11 cellular contexts compared by ENCODE assay signal in the genomic region with DNA sequence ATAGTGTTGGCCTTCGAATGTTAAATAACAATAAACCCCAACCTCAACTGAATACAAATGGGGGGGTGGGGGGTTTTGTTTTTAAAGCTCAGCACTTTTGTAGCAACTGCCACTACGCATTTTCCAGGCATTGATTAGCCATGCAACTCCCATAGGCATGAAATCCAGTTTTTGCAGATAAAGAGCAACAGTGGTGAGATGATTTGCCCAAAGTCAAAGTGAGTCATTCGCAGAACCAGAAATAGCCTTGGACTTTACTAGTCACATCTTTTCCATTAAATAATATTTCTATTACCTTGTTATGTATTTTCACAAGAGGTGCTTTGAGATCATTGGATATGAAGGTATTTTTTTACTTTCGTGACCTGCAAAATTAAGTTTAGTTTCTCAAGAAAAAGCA. TPM values are rescaled to one million over a fixed set of nuclear protein-coding genes. Genes with fewer than 3 reads are reported as not detected.
DNase-seq lines count a peak whose midpoint lies in the region; ATAC-seq and TF ChIP-seq lines count a peak whose summit lies in the region.
"Had no signal": no experiment of that assay in that cellular context is flagged by ENCODE, and none has a peak within 500 bp of the region (broad histone marks: within the 10 kb centered on the region; RNA-seq: fewer than 3 reads in every experiment).

No MANE protein-coding gene starts in this region.

- H3K9me3 ChIP-seq in A673 (ENCODE audit: low read depth, low read length, poor library complexity, severe bottlenecking) (no peaks in the 10 kb centered on the region), lower lobe of right lung (no peaks in the 10 kb centered on the region)

- H3K36me3 Mint-ChIP-seq in GM23338 (ENCODE audit: low read depth) = no peaks in the 10 kb centered on the region
- H3K36me3 Mint-ChIP-seq in activated naive CD8-positive, alpha-beta T cell treated with anti-CD3 and anti-CD28 coated beads, Interleukin-2, amount 50 U/mL, for 24 hours (ENCODE audit: low read depth) = peaks cover 2% of the 10 kb centered on the region

- CTCF ChIA-PET in A673 (lab: Charles Lee) = no interaction called here

- peak overlapping the region; percentile 89 for H3K4me3 Mint-ChIP-seq in GM23338
- H3K4me3 Mint-ChIP-seq in activated naive CD8-positive, alpha-beta T cell treated with anti-CD3 and anti-CD28 coated beads, Interleukin-2, amount 50 U/mL, for 24 hours = peak overlapping the region; percentile 43

- H3K27me3 ChIP-seq in A673 (replicated peaks; ENCODE audit: insufficient read depth, low read depth, low read length, poor library complexity) (no peaks in the 10 kb centered on the region), GM23338 (ENCODE audit: insufficient read depth) (no peaks in the 10 kb centered on the region), lower lobe of right lung (ENCODE audit: low read depth) (no peaks in the 10 kb centered on the region)

- no peaks in the 10 kb centered on the region for H3K9me2 ChIP-seq in GM23338 (ENCODE audit: insufficient read depth)

- TF ChIP-seq CTCF in A673 (conservative IDR thresholded peaks at IDR 0.05; ENCODE audit: low read depth, low read length) (0 out of 2 replicates have a peak, but pooled peaks have one; percentile 1), GM23338 (conservative IDR thresholded peaks at IDR 0.05; ENCODE audit: low read depth in 2 of 2) (no peak), lower lobe of right lung (IDR thresholded peaks at IDR 0.05) (no peak)

- H3K4me1 ChIP-seq in A673 (ENCODE audit: insufficient read depth, low read length, poor library complexity, severe bottlenecking) = peaks cover 25% of the 10 kb centered on the region
- H3K4me1 ChIP-seq in GM23338 (ENCODE audit: insufficient read depth) = peaks cover 18% of the 10 kb centered on the region
- H3K4me1 ChIP-seq in lower lobe of right lung = peaks cover 13% of the 10 kb centered on the region

- peaks cover 9% of the 10 kb centered on the region for H3K27me3 Mint-ChIP-seq in GM23338 (ENCODE audit: insufficient read depth, low read depth, poor library complexity)
- H3K27me3 Mint-ChIP-seq in activated naive CD8-positive, alpha-beta T cell treated with anti-CD3 and anti-CD28 coated beads, Interleukin-2, amount 50 U/mL, for 24 hours = no peaks in the 10 kb centered on the region

- TSS peak; percentile 66 for BruUV-seq in A673 (replicated peaks; lab: Mats Ljungman, UMichigan)

- peak overlapping the region; percentile 75 for H3K4me3 ChIP-seq in A673 (ENCODE audit: low read depth, low read length, poor library complexity, severe bottlenecking)
- H3K4me3 ChIP-seq in GM23338 = peak overlapping the region; percentile 95
- H3K4me3 ChIP-seq in lower lobe of right lung = peak overlapping the region; percentile 72

- H3K79me2 ChIP-seq in GM23338 (replicated peaks; ENCODE audit: insufficient read depth) = peaks cover 16% of the 10 kb centered on the region

- H3K4me1 Mint-ChIP-seq in GM23338 = peaks cover 24% of the 10 kb centered on the region; the same call in 2 of the 3 replicates
- H3K4me1 Mint-ChIP-seq in activated naive CD8-positive, alpha-beta T cell treated with anti-CD3 and anti-CD28 coated beads, Interleukin-2, amount 50 U/mL, for 24 hours = peaks cover 41% of the 10 kb centered on the region

- no peak overlapping the region for H2AFZ ChIP-seq in GM23338

- DNase-seq in A673 (ENCODE audit: low spot score) (no peak), GM23338 (ENCODE audit: low spot score) (no peak), lower lobe of right lung (no peak), DMS153 treated with DMSO at 0.1 percent for 48 hours (lab: John Stamatoyannopoulos, UW; ENCODE audit: unreplicated experiment) (no peak), NCI-H524 treated with DMSO at 0.1 percent for 48 hours (lab: John Stamatoyannopoulos, UW) (no peak), nucleus accumbens (lab: John Stamatoyannopoulos, UW) (no peak)
- DNase-seq in activated naive CD8-positive, alpha-beta T cell treated with anti-CD3 and anti-CD28 coated beads, Interleukin-2, amount 50 U/mL, for 24 hours = no peak
- no peak for DNase-seq in stimulated activated CD4-positive, alpha-beta T cell treated with anti-CD3 and anti-CD28 coated beads, Interleukin-2, amount 100 ng/mL, for 24 hours
- DNase-seq: NCI-H1436 treated with DMSO at 0.1 percent for 48 hours; occipital lobe; stimulated activated naive CD4-positive, alpha-beta T cell treated with Interleukin-2 at 50 U/mL for 16 hours had no signal

- H3K27ac ChIP-seq in A673 (ENCODE audit: low read depth, low read length, poor library complexity, severe bottlenecking) (no peak overlapping the region), GM23338 (ENCODE audit: low read depth) (0 out of 2 replicates have a peak overlapping the region, but pooled peaks have one; percentile 97), lower lobe of right lung (no peak overlapping the region)

- H3K4me2 ChIP-seq in GM23338 = peak overlapping the region; percentile 94

- no peaks in the 10 kb centered on the region; the same call in 2 of the 3 replicates for H3K9me3 Mint-ChIP-seq in GM23338
- no peaks in the 10 kb centered on the region for H3K9me3 Mint-ChIP-seq in activated naive CD8-positive, alpha-beta T cell treated with anti-CD3 and anti-CD28 coated beads, Interleukin-2, amount 50 U/mL, for 24 hours

- H3F3A ChIP-seq in GM23338 (replicated peaks; ENCODE audit: low read depth) = 0 out of 2 replicates have a peak, but pooled peaks cover 3% of the 10 kb centered on the region

- H4K20me1 ChIP-seq in GM23338 (replicated peaks; ENCODE audit: insufficient read depth) = no peaks in the 10 kb centered on the region

- ATAC-seq in GM23338 (no peak), lower lobe of right lung (no peak)
- ATAC-seq in activated naive CD8-positive, alpha-beta T cell treated with anti-CD3 and anti-CD28 coated beads, Interleukin-2, amount 50 U/mL, for 24 hours = no peak

- H3K27ac Mint-ChIP-seq in GM23338 = no peak overlapping the region
- H3K27ac Mint-ChIP-seq in activated naive CD8-positive, alpha-beta T cell treated with anti-CD3 and anti-CD28 coated beads, Interleukin-2, amount 50 U/mL, for 24 hours = no peak overlapping the region

- no peaks in the 10 kb centered on the region for H3K36me3 ChIP-seq in A673 (ENCODE audit: insufficient read depth, low read length, poor library complexity, severe bottlenecking)
- no peaks in the 10 kb centered on the region for H3K36me3 ChIP-seq in GM23338 (ENCODE audit: insufficient read depth)
- H3K36me3 ChIP-seq in lower lobe of right lung = no peaks in the 10 kb centered on the region

- POLR2A ChIA-PET in A673 (lab: Charles Lee; ENCODE audit: low non-redundant PET) = no interaction called here

- intact Hi-C loops in A673 (cut with micrococcal nuclease; ENCODE audit: unreplicated experiment) = loop anchor here (1.0 to 10.0 kb wide), 4 partner anchors 114 to 278 kb away; a partner anchor contains a TSS
- intact Hi-C loops in lower lobe of right lung (cut with DNase I) = no loop called here

TF ChIP-seq in GM23338, 12 proteins besides CTCF, POLR2A, EP300 and RAD21:
- TF ChIP-seq ZNF331 (CRISPR knock-in tag; IDR thresholded peaks at IDR 0.05; ENCODE audit: low read depth) = no peak
- no peak for TF ChIP-seq NANOG (IDR thresholded peaks at IDR 0.05; ENCODE audit: borderline replicate concordance)
- no peak for TF ChIP-seq POLR2AphosphoS5 (IDR thresholded peaks at IDR 0.05; ENCODE audit: low read depth)
- TF ChIP-seq, protein P1, sequence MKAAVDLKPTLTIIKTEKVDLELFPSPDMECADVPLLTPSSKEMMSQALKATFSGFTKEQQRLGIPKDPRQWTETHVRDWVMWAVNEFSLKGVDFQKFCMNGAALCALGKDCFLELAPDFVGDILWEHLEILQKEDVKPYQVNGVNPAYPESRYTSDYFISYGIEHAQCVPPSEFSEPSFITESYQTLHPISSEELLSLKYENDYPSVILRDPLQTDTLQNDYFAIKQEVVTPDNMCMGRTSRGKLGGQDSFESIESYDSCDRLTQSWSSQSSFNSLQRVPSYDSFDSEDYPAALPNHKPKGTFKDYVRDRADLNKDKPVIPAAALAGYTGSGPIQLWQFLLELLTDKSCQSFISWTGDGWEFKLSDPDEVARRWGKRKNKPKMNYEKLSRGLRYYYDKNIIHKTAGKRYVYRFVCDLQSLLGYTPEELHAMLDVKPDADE (IDR thresholded peaks at IDR 0.05) = no peak
- no peak for TF ChIP-seq ZNF114 (CRISPR knock-in tag; IDR thresholded peaks at IDR 0.05)
- no peak for TF ChIP-seq EZH2phosphoT487 (IDR thresholded peaks at IDR 0.05; ENCODE audit: unreplicated experiment)
- no peak for TF ChIP-seq JUNB (IDR thresholded peaks at IDR 0.05; ENCODE audit: unreplicated experiment)
TF ChIP-seq in GM23338: peak in this region for 0.

RNA-seq across cellular contexts. Expression of a gene that starts 1.7 kb away (rescaled TPM):
- total RNA-seq in A673 (2021) (77.2 and 106 TPM in 2 replicates), lower lobe of right lung (48.4 TPM)
- total RNA-seq in GM23338 (2014; rRNA removed; shearing (Covaris generic)) = 14.2 and 23.6 TPM in 2 replicates
- 18.7 and 21.7 TPM in 2 replicates for polyA plus RNA-seq in GM23338 (2016; fragmentation: Nextera tagmentation; extraction: Ambion mirVana)
